ENCODE assay signal across 8 cellular contexts in genomic region chr7:115297651-115298050, GRCh38.
DNase-seq lines count a peak whose midpoint lies in the region; ATAC-seq and TF ChIP-seq lines count a peak whose summit lies in the region.

No MANE protein-coding gene starts in this region.

- ATAC-seq in esophagus mucosa (peak; percentile 83), GM21526 (IDR thresholded peaks at IDR 0.05; ENCODE audit: low FRiP score, unreplicated experiment) (no peak), HG02610 (IDR thresholded peaks at IDR 0.05; ENCODE audit: unreplicated experiment) (no peak), HG03108 (IDR thresholded peaks at IDR 0.05; ENCODE audit: unreplicated experiment) (no peak)

- TF ChIP-seq CTCF in GM10248 (IDR thresholded peaks at IDR 0.05; ENCODE audit: control extremely low read depth, extremely low read depth, low read depth, missing control alignments), result no peak

- DNase-seq in GM04504 (ENCODE audit: low read depth), result peak; percentile 38
- DNase-seq in NCI-H82 treated with DMSO at 0.1 percent for 48 hours (lab: John Stamatoyannopoulos, UW; ENCODE audit: unreplicated experiment), result peak; percentile 69
- peak; percentile 69 for DNase-seq in skeletal muscle cell (ENCODE audit: low read depth)
- DNase-seq in GM10248 (ENCODE audit: extremely low spot score), result no peak

- H3K4me3 ChIP-seq in skeletal muscle cell (ENCODE audit: low read depth, low read length), result no peak overlapping the region

- CTCF ChIA-PET in GM10248 (lab: Yijun Ruan, JAX), result interaction anchor here (0.7 kb wide), 1 partner anchor 13 kb away, joined by 3 read pairs; no protein-coding TSS in a partner anchor

- POLR2A ChIA-PET in GM10248 (lab: Yijun Ruan, JAX), result no interaction called here
